8 cellular contexts compared by ENCODE assay signal in genomic region chr4:170027181-170027829, GRCh38. TPM values are rescaled to one million over a fixed set of nuclear protein-coding genes. Genes with fewer than 3 reads are reported as not detected.
DNase-seq lines count a peak whose midpoint lies in the region; ATAC-seq and TF ChIP-seq lines count a peak whose summit lies in the region.

No MANE protein-coding gene starts in this region.

- peaks cover 8% of the 10 kb centered on the region for H3K9me3 Mint-ChIP-seq in activated CD4-positive, alpha-beta T cell treated with anti-CD3 and anti-CD28 coated beads, Interleukin-2, amount 10 ng/mL, durations not matched to agents 24 days and 14 days

- no peaks in the 10 kb centered on the region for H3K36me3 Mint-ChIP-seq in activated CD4-positive, alpha-beta T cell treated with anti-CD3 and anti-CD28 coated beads, Interleukin-2, amount 10 ng/mL, durations not matched to agents 24 days and 14 days (ENCODE audit: low read depth)

- ATAC-seq in GM19023 (IDR thresholded peaks at IDR 0.05; ENCODE audit: unreplicated experiment) (peak; percentile 70), HG03196 (IDR thresholded peaks at IDR 0.05; ENCODE audit: unreplicated experiment) (peak; percentile 74)

- H3K27ac ChIP-seq in coronary artery, result peak overlapping the region in 1 of 2 donors; percentile 64

- H3K4me3 Mint-ChIP-seq in activated CD4-positive, alpha-beta T cell treated with anti-CD3 and anti-CD28 coated beads, Interleukin-2, amount 10 ng/mL, durations not matched to agents 24 days and 14 days, result peak overlapping the region; percentile 89

- peak overlapping the region; percentile 88 for H3K4me3 ChIP-seq in coronary artery

- intact Hi-C loops in activated CD4-positive, alpha-beta T cell treated with anti-CD3 and anti-CD28 coated beads, Interleukin-2, amount 10 ng/mL, durations not matched to agents 24 days and 14 days (cut with micrococcal nuclease), result loop anchor here (1.0 kb wide), 1 partner anchor 415 kb away; the partner anchor contains the start of gene NEK1

- DNase-seq in AG08395 (ENCODE audit: low spot score) (peak; percentile 96), NCI-H345 (lab: John Stamatoyannopoulos, UW) (peak; percentile 90), coronary artery (ENCODE audit: low spot score) (peak; percentile 96), kidney glomerular epithelial cell (lab: John Stamatoyannopoulos, UW) (peak; percentile 88)
- peak; percentile 96 for DNase-seq in activated CD4-positive, alpha-beta T cell treated with anti-CD3 and anti-CD28 coated beads, Interleukin-2, amount 10 ng/mL, durations not matched to agents 24 days and 14 days
- peak; percentile 74 to 89 for DNase-seq in stimulated activated CD4-positive, alpha-beta T cell treated with anti-CD3 and anti-CD28 coated beads, Interleukin-15, amount 100 ng/mL, for 1 hour (ENCODE audit: low read depth in 1 of 2, low spot score in 1 of 2)

- peaks cover 67% of the 10 kb centered on the region for H3K27me3 Mint-ChIP-seq in activated CD4-positive, alpha-beta T cell treated with anti-CD3 and anti-CD28 coated beads, Interleukin-2, amount 10 ng/mL, durations not matched to agents 24 days and 14 days

- no peak for TF ChIP-seq CTCF in coronary artery (IDR thresholded peaks at IDR 0.05)

- peak overlapping the region; percentile 76 for H3K27ac Mint-ChIP-seq in activated CD4-positive, alpha-beta T cell treated with anti-CD3 and anti-CD28 coated beads, Interleukin-2, amount 10 ng/mL, durations not matched to agents 24 days and 14 days

- H3K4me1 Mint-ChIP-seq in activated CD4-positive, alpha-beta T cell treated with anti-CD3 and anti-CD28 coated beads, Interleukin-2, amount 10 ng/mL, durations not matched to agents 24 days and 14 days, result peaks cover 10% of the 10 kb centered on the region

RNA-seq across cellular contexts. Expression of gene MFAP3L, which starts 1.1 kb away (rescaled TPM):
- total RNA-seq in activated CD4-positive, alpha-beta T cell treated with anti-CD3 and anti-CD28 coated beads, Interleukin-2, amount 10 ng/mL, durations not matched to agents 24 days and 14 days, result 0.12 and 1.1 TPM in 2 replicates
